In genomic region chr18:36610258-36610657, GRCh38 we compare ENCODE assay signal across 18 cellular contexts.
"Had no signal": no experiment of that assay in that cellular context is flagged by ENCODE, and none has a peak within 500 bp of the region (broad histone marks: within the 10 kb centered on the region; RNA-seq: fewer than 3 reads in every experiment).

No MANE protein-coding gene starts in this region.

- H3K27ac ChIP-seq: brain microvascular endothelial cell, psoas muscle, right lobe of liver, stomach, thoracic aorta had no signal

- DNase-seq: activated CD4-positive, alpha-beta T cell treated with anti-CD3 and anti-CD28 coated beads for 1 hour; activated CD4-positive, alpha-beta T cell treated with anti-CD3 and anti-CD28 coated beads, Interleukin-2, amount 50 U/mL, for 4 hours; activated naive CD4-positive, alpha-beta T cell; activated naive CD8-positive, alpha-beta T cell treated with anti-CD3 and anti-CD28 coated beads, Interleukin-2, amount 10 ng/mL, durations not matched to agents 7 days and 5 days; activated T-cell treated with anti-CD3 and anti-CD28 coated beads for 4 hours; brain microvascular endothelial cell; cerebellar nuclear complex; effector memory CD4-positive, alpha-beta T cell; foreskin fibroblast; glutamatergic neuron; hypothalamus; kidney; mesenchymal stem cell; psoas muscle; right lobe of liver; stomach; T-helper 9 cell had no signal

- ATAC-seq: psoas muscle, right lobe of liver had no signal

- H3K4me3 ChIP-seq: psoas muscle, right lobe of liver, stomach, thoracic aorta had no signal

- H3K9me3 ChIP-seq: psoas muscle, right lobe of liver, stomach, thoracic aorta had no signal

- H3K4me1 ChIP-seq: psoas muscle, right lobe of liver, stomach had no signal

- H3K27me3 ChIP-seq: brain microvascular endothelial cell, right lobe of liver, stomach had no signal

- H3K36me3 ChIP-seq: brain microvascular endothelial cell, right lobe of liver had no signal
